ENCODE assay signal across 8 cellular contexts in the genomic region with DNA sequence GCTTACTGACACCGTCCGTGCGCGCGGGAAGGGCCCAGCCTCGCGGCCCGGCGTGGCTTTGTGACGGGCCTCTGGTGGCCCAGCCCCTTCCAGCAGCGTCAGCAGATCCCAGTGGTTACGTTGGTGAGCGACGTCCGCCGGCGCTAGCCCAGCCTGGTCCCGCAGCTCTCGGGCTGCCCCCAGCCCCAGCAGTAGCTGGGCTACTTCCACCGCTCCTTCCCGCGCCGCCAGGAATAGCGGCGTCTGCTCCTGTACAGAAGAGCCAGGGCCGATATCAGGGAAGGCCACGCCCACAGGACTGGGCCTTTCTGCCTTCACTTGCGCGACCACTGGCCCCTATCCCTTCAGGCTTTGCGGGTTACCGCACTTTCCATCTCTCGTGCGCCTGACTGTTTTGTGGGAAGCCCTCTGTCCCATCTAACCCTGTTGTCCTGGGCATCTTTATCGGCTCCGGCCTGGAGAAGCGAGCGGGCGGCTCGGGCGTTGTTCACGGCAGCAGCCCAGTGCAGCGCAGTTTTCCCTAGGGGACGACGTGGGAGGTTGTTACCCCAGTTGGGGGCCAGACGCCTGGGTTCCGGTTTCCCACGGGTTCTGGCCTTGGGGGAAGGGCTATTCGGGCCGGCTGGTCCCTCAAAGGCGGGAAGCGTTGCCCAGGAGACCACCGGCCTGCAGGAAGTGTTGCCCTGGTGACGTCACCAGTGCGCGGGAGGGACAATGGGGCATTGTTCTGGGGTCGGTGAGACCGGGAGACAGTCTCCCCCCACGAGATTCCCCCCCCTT. TPM values are rescaled to one million over a fixed set of nuclear protein-coding genes. Genes with fewer than 3 reads are reported as not detected.
DNase-seq lines count a peak whose midpoint lies in the region; ATAC-seq and TF ChIP-seq lines count a peak whose summit lies in the region.

No MANE protein-coding gene starts in this region.

- intact Hi-C loops in right lobe of liver (cut with DNase I): no loop called here

- H3K27ac ChIP-seq in right lobe of liver: peak overlapping the region; percentile 97 to 99 (median 99)

- peak overlapping the region; percentile 58 to 87 (median 78) for H3K4me3 ChIP-seq in right lobe of liver

- no peaks in the 10 kb centered on the region for H3K27me3 ChIP-seq in right lobe of liver

- ATAC-seq in GM18868 (IDR thresholded peaks at IDR 0.05; ENCODE audit: unreplicated experiment) (peak; percentile 77), HG03095 (IDR thresholded peaks at IDR 0.05; ENCODE audit: unreplicated experiment) (peak; percentile 64), right lobe of liver (peak; percentile 1 to 24 (median 9))

- no peaks in the 10 kb centered on the region for H3K36me3 ChIP-seq in right lobe of liver

- no peaks in the 10 kb centered on the region for H3K9me3 ChIP-seq in right lobe of liver

- H3K4me1 ChIP-seq in right lobe of liver: peaks cover 0 to 11% (median 5%) of the 10 kb centered on the region in 4 donors

- TF ChIP-seq POLR2A in right lobe of liver (IDR thresholded peaks at IDR 0.05): peak; percentile 99

- TF ChIP-seq CTCF in AG09319 (IDR thresholded peaks at IDR 0.05; ENCODE audit: low read depth, low read length) (no peak), right lobe of liver (IDR thresholded peaks at IDR 0.05) (peak in 1 of 4 donors; percentile 4)

- WGBS in right lobe of liver (ENCODE audit: insufficient coverage, low coverage, low lambda C conversion rate, missing lambda C conversion rate): 2% methylated on average over 22 of the region's 58 CpGs

- DNase-seq in AG09319 (ENCODE audit: extremely low read depth, low read depth) (peak; percentile 59), NCI-H2227 treated with DMSO at 0.1 percent for 48 hours (lab: John Stamatoyannopoulos, UW) (peak; percentile 81), ecto neural progenitor cell (ENCODE audit: low spot score) (peak; percentile 92), right lobe of liver (peak; percentile 85 to 93 (median 91))
- DNase-seq in activated CD4-positive, alpha-beta T cell treated with anti-CD3 and anti-CD28 coated beads for 1 hour: peak; percentile 37
- peak; percentile 57 to 60 for DNase-seq in stimulated activated CD4-positive, alpha-beta T cell treated with anti-CD3 and anti-CD28 coated beads, Interleukin-4, amount 100 ng/mL, for 48 hours (ENCODE audit: low read depth in 2 of 2)

RNA-seq across cellular contexts. Expression of a gene that starts 3.6 kb away (rescaled TPM):
- total RNA-seq in right lobe of liver: 1 to 10 TPM; 3.7 to 9.2 (median 5.7) TPM

RNA-seq across cellular contexts. Expression of a gene that starts 6.1 kb away (rescaled TPM):
- 10 to 100 TPM; 15.5 to 29.5 (median 24.3) TPM for total RNA-seq in right lobe of liver

RNA-seq across cellular contexts. Expression of a gene that starts 12.0 kb away (rescaled TPM):
- 1 to 10 TPM in 4 of 6 experiments, under 1 TPM in 2; 0.81 to 3.4 (median 1.8) TPM for total RNA-seq in right lobe of liver

RNA-seq across cellular contexts. Expression of a gene that starts 17.9 kb away (rescaled TPM):
- 10 to 100 TPM; 50.5 to 90.4 (median 60.9) TPM for total RNA-seq in right lobe of liver

RNA-seq across cellular contexts. Expression of a gene that starts 20.2 kb away (rescaled TPM):
- 10 to 100 TPM; 23.5 to 36.9 (median 31.6) TPM for total RNA-seq in right lobe of liver

Comparison
In these comparisons a context has a peak if more than half of its experiments do, and no peak if none do; other contexts are left out.
1. Peak in every context shown above with its lines: DNase-seq, ATAC-seq, H3K4me3 ChIP-seq and H3K27ac ChIP-seq.
2. DNase-seq: peak in every context shown above with its lines; median percentile 92 in ecto neural progenitor cell; 91 in right lobe of liver; 81 in NCI-H2227 treated with DMSO at 0.1 percent for 48 hours; 59 in AG09319; 58 in stimulated activated CD4-positive, alpha-beta T cell treated with anti-CD3 and anti-CD28 coated beads, Interleukin-4, amount 100 ng/mL, for 48 hours; 37 in activated CD4-positive, alpha-beta T cell treated with anti-CD3 and anti-CD28 coated beads for 1 hour.
3. ATAC-seq: peak in every context shown above with its lines; median percentile 77 in GM18868; 64 in HG03095; 9 in right lobe of liver.